Comparison of ENCODE assay signal across 12 cellular contexts in genomic region chr2:86783615-86784339, GRCh38. TPM values are rescaled to one million over a fixed set of nuclear protein-coding genes. Genes with fewer than 3 reads are reported as not detected.
A peak's percentile ranks its signal among the peaks of the same experiment; 100 is the strongest.
DNase-seq lines count a peak whose midpoint lies in the region; ATAC-seq and TF ChIP-seq lines count a peak whose summit lies in the region.
"Had no signal": no experiment of that assay in that cellular context is flagged by ENCODE, and none has a peak within 500 bp of the region (broad histone marks: within the 10 kb centered on the region; RNA-seq: fewer than 3 reads in every experiment).

No MANE protein-coding gene starts in this region.

- H3K4me2 ChIP-seq in trophoblast cell (ENCODE audit: low read length): no peak overlapping the region

- DNase-seq in activated naive CD8-positive, alpha-beta T cell treated with anti-CD3 and anti-CD28 coated beads, Interleukin-2, amount 50 U/mL, for 24 hours: no peak
- DNase-seq in tibial artery (no peak), C1 segment of cervical spinal cord (lab: John Stamatoyannopoulos, UW) (no peak), foreskin keratinocyte (no peak), trophoblast cell (no peak)
- DNase-seq: activated effector memory CD4-positive, alpha-beta T cell treated with Interleukin-2 at 50 U/mL for 16 hours; erythroblast; GDM1; uterus had no signal

- peak; percentile 94 for ATAC-seq in GM18517 (IDR thresholded peaks at IDR 0.05; ENCODE audit: unreplicated experiment)
- ATAC-seq in GM21367 (IDR thresholded peaks at IDR 0.05; ENCODE audit: unreplicated experiment): peak; percentile 94
- peak; percentile 97 for ATAC-seq in HG03108 (IDR thresholded peaks at IDR 0.05; ENCODE audit: unreplicated experiment)
- no peak for ATAC-seq in activated naive CD8-positive, alpha-beta T cell treated with anti-CD3 and anti-CD28 coated beads, Interleukin-2, amount 50 U/mL, for 24 hours
- no peak for ATAC-seq in foreskin keratinocyte

- no peak overlapping the region for H3K4ac ChIP-seq in trophoblast cell (ENCODE audit: low read depth, low read length)

- intact Hi-C loops in tibial artery (cut with DNase I; ENCODE audit: low total_unique reads): no loop called here

- no peak overlapping the region for H2BK12ac ChIP-seq in trophoblast cell (ENCODE audit: low read length)

- no peaks in the 10 kb centered on the region for H3K79me1 ChIP-seq in trophoblast cell (ENCODE audit: low read length)

- peak overlapping the region; percentile 98 for H3K27ac Mint-ChIP-seq in activated naive CD8-positive, alpha-beta T cell treated with anti-CD3 and anti-CD28 coated beads, Interleukin-2, amount 50 U/mL, for 24 hours

- H4K8ac ChIP-seq in trophoblast cell (ENCODE audit: low read depth, low read length): no peak overlapping the region

- H2BK120ac ChIP-seq in trophoblast cell (ENCODE audit: insufficient read depth, low read length, poor library complexity): no peak overlapping the region

- WGBS in trophoblast cell (ENCODE audit: extremely low coverage, insufficient coverage, insufficient read length): no CpG with 5 or more reads among the region's 8 CpGs

- H3K36me3 Mint-ChIP-seq in activated naive CD8-positive, alpha-beta T cell treated with anti-CD3 and anti-CD28 coated beads, Interleukin-2, amount 50 U/mL, for 24 hours (ENCODE audit: low read depth): peaks cover 39% of the 10 kb centered on the region

- no peak overlapping the region for H2AFZ ChIP-seq in trophoblast cell (ENCODE audit: insufficient read depth, low read length, poor library complexity)

- H3K27me3 ChIP-seq in tibial artery (peaks cover 0 to 4% of the 10 kb centered on the region in 2 donors), foreskin keratinocyte (peaks cover 35% of the 10 kb centered on the region), trophoblast cell (ENCODE audit: insufficient read depth, low read length) (peaks cover 10% of the 10 kb centered on the region)
- H3K27me3 ChIP-seq: uterus had no signal

- no peak overlapping the region for H3K23ac ChIP-seq in trophoblast cell (ENCODE audit: low read length)

- no peaks in the 10 kb centered on the region for H3K9me3 ChIP-seq in tibial artery
- peaks cover 3% of the 10 kb centered on the region for H3K9me3 ChIP-seq in trophoblast cell (ENCODE audit: insufficient read depth, low read depth, low read length)
- H3K9me3 ChIP-seq: uterus had no signal

- no peak overlapping the region for H4K91ac ChIP-seq in trophoblast cell (ENCODE audit: low read depth, low read length)

- peaks cover 69% of the 10 kb centered on the region for H3K4me1 Mint-ChIP-seq in activated naive CD8-positive, alpha-beta T cell treated with anti-CD3 and anti-CD28 coated beads, Interleukin-2, amount 50 U/mL, for 24 hours

- H3K36me3 ChIP-seq in tibial artery (no peaks in the 10 kb centered on the region), trophoblast cell (ENCODE audit: control insufficient read depth in 1 of 2, insufficient read depth in 2 of 2, low read length in 2 of 2) (no peaks in the 10 kb centered on the region)
- H3K36me3 ChIP-seq: uterus had no signal

- H3K14ac ChIP-seq in trophoblast cell (ENCODE audit: low read length): no peak overlapping the region

- H3K27ac ChIP-seq in tibial artery (no peak overlapping the region), foreskin keratinocyte (no peak overlapping the region), trophoblast cell (ENCODE audit: low read depth, low read length) (no peak overlapping the region)
- H3K27ac ChIP-seq: uterus had no signal

- no peak overlapping the region for H3K18ac ChIP-seq in trophoblast cell (ENCODE audit: low read length)

- H3K4me3 ChIP-seq in tibial artery (no peak overlapping the region), trophoblast cell (ENCODE audit: low read depth, low read length) (no peak overlapping the region)
- H3K4me3 ChIP-seq: uterus had no signal

- H2BK5ac ChIP-seq in trophoblast cell (ENCODE audit: low read depth, low read length, poor library complexity): no peak overlapping the region

- no peaks in the 10 kb centered on the region for H3K79me2 ChIP-seq in trophoblast cell (ENCODE audit: control insufficient read depth, insufficient read depth, low read length, poor library complexity)

- H3K4me3 Mint-ChIP-seq in activated naive CD8-positive, alpha-beta T cell treated with anti-CD3 and anti-CD28 coated beads, Interleukin-2, amount 50 U/mL, for 24 hours: peak overlapping the region; percentile 70

- H3K4me1 ChIP-seq in tibial artery (peaks cover 0 to 16% (median 7%) of the 10 kb centered on the region in 4 donors), foreskin keratinocyte (no peaks in the 10 kb centered on the region), trophoblast cell (ENCODE audit: control insufficient read depth in 1 of 2, insufficient read depth in 2 of 2, low read length in 2 of 2) (no peaks in the 10 kb centered on the region)
- H3K4me1 ChIP-seq: uterus had no signal

- no peak overlapping the region for H2AK5ac ChIP-seq in trophoblast cell (ENCODE audit: low read length)

- H3K9ac ChIP-seq in trophoblast cell (ENCODE audit: low read length): no peak overlapping the region

- peaks cover 3% of the 10 kb centered on the region for H3K27me3 Mint-ChIP-seq in activated naive CD8-positive, alpha-beta T cell treated with anti-CD3 and anti-CD28 coated beads, Interleukin-2, amount 50 U/mL, for 24 hours

- H3K9me3 Mint-ChIP-seq in activated naive CD8-positive, alpha-beta T cell treated with anti-CD3 and anti-CD28 coated beads, Interleukin-2, amount 50 U/mL, for 24 hours: no peaks in the 10 kb centered on the region

- H4K12ac ChIP-seq in trophoblast cell (ENCODE audit: low read depth, low read length): no peak overlapping the region

- TF ChIP-seq CTCF in tibial artery (IDR thresholded peaks at IDR 0.05) (no peak), foreskin keratinocyte (conservative IDR thresholded peaks at IDR 0.05) (no peak)

RNA-seq across cellular contexts. Expression of gene CD8A, which starts 6.9 kb away (rescaled TPM):
- total RNA-seq in foreskin keratinocyte: 0.07 TPM in 2 replicates
- 0.04 TPM in 1 of 2 replicates, not detected in the other for polyA plus RNA-seq in foreskin keratinocyte
- polyA plus RNA-seq in trophoblast cell (2013): not detected in 2 replicates

Comparison
In these comparisons a context has a peak if more than half of its experiments do, and no peak if none do; other contexts are left out.
1. ATAC-seq: peak in GM18517 (single experiment), GM21367 (single experiment) and HG03108 (single experiment); none in activated naive CD8-positive, alpha-beta T cell treated with anti-CD3 and anti-CD28 coated beads, Interleukin-2, amount 50 U/mL, for 24 hours (single experiment) and foreskin keratinocyte (single experiment).